In the genomic region with DNA sequence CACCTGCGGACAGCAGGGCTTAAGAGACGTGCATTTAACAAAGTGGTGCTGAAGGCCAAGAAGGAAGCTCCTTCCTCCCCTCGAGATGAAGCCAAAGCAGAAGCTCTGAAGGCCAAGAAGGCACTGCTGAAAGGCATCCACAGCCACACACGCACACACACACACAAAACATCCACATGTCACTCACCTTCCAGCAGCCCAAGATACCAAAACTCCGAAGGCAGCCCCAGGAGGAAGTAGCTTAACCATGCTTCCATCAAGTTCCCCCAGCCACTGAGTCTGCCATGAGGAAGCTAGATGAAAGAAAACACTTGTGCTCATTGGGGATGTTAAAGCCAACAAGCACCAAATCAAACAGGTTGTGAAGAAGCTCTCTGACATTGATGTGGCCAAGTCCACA, we compare ENCODE assay signal across 30 cellular contexts.
"Had no signal": no experiment of that assay in that cellular context is flagged by ENCODE, and none has a peak within 500 bp of the region (broad histone marks: within the 10 kb centered on the region; RNA-seq: fewer than 3 reads in every experiment).

No MANE protein-coding gene starts in this region.

- DNase-seq: hypothalamus; immature natural killer cell; kidney; left colon; left ventricle myocardium inferior; mesendoderm; naive B cell; natural killer cell; nephron progenitor cell; pancreas; posterior cingulate gyrus; retina; right cardiac atrium; stimulated activated CD4-positive, alpha-beta T cell treated with anti-CD3 and anti-CD28 coated beads, Interleukin-12 subunit alpha, Interleukin-12 subunit beta, amount 100 ng/mL, for 4 hours; stimulated activated CD4-positive, alpha-beta T cell treated with anti-CD3 and anti-CD28 coated beads, Interleukin-15, amount 100 ng/mL, for 24 hours; stimulated activated CD4-positive, alpha-beta T cell treated with anti-CD3 and anti-CD28 coated beads, Interleukin-2, amount 100 ng/mL, for 24 hours; stimulated activated CD4-positive, alpha-beta T cell treated with anti-CD3 and anti-CD28 coated beads, Interleukin-4, amount 100 ng/mL, for 1 hour; stimulated activated naive B cell treated with anti-CD40 and anti-IgM and Interleukin-4, amounts not matched to agents 10 μg/mL and 1 μg/mL and 100 μg/mL, for 72 hours; stimulated activated naive CD8-positive, alpha-beta T cell treated with anti-CD3 and anti-CD28 coated beads, Interleukin-15, Interleukin-2, amounts not matched to agents 100 U/mL and 50 U/mL, for 24 hours; stomach; testis; thyroid gland; transverse colon; upper lobe of left lung had no signal

- H3K9ac ChIP-seq: neural progenitor cell had no signal

- H3K4me1 Mint-ChIP-seq: immature natural killer cell; mesothelial cell of epicardium; naive B cell; natural killer cell; stimulated activated naive B cell treated with anti-CD40 and anti-IgM and Interleukin-4, amounts not matched to agents 10 μg/mL and 1 μg/mL and 100 μg/mL, for 72 hours had no signal

- H3K4me3 Mint-ChIP-seq: immature natural killer cell; mesothelial cell of epicardium; naive B cell; natural killer cell; nephron progenitor cell; neural progenitor cell; stimulated activated naive B cell treated with anti-CD40 and anti-IgM and Interleukin-4, amounts not matched to agents 10 μg/mL and 1 μg/mL and 100 μg/mL, for 72 hours had no signal

- H3K27me3 ChIP-seq: neural progenitor cell, pancreas, stomach, testis, thyroid gland, transverse colon, upper lobe of left lung, vagina had no signal

- H3K27ac ChIP-seq: left ventricle myocardium inferior, neural progenitor cell, pancreas, prostate gland, skin epidermis, stomach, testis, thyroid gland, transverse colon, upper lobe of left lung, vagina had no signal

- H3K9me3 ChIP-seq: left ventricle myocardium inferior, pancreas, prostate gland, stomach, testis, thyroid gland, transverse colon, upper lobe of left lung, vagina had no signal

- H3K4me3 ChIP-seq: left ventricle myocardium inferior, lung, neural progenitor cell, pancreas, prostate gland, skin epidermis, stomach, testis, thyroid gland, transverse colon, upper lobe of left lung, vagina had no signal

- H3K36me3 ChIP-seq: left ventricle myocardium inferior, neural progenitor cell, pancreas, prostate gland, stomach, thyroid gland, transverse colon, upper lobe of left lung, vagina had no signal

- H3K36me3 Mint-ChIP-seq: immature natural killer cell; mesothelial cell of epicardium; naive B cell; natural killer cell; neural progenitor cell; stimulated activated naive B cell treated with anti-CD40 and anti-IgM and Interleukin-4, amounts not matched to agents 10 μg/mL and 1 μg/mL and 100 μg/mL, for 72 hours had no signal

- H2AFZ ChIP-seq: neural progenitor cell had no signal

- H3K4me2 ChIP-seq: neural progenitor cell had no signal

- H3K27ac Mint-ChIP-seq: immature natural killer cell; mesothelial cell of epicardium; naive B cell; natural killer cell; nephron progenitor cell; neural progenitor cell; stimulated activated naive B cell treated with anti-CD40 and anti-IgM and Interleukin-4, amounts not matched to agents 10 μg/mL and 1 μg/mL and 100 μg/mL, for 72 hours had no signal

- H3K9me3 Mint-ChIP-seq: mesothelial cell of epicardium; naive B cell; natural killer cell; nephron progenitor cell; neural progenitor cell; stimulated activated naive B cell treated with anti-CD40 and anti-IgM and Interleukin-4, amounts not matched to agents 10 μg/mL and 1 μg/mL and 100 μg/mL, for 72 hours had no signal

- H3K4me1 ChIP-seq: left ventricle myocardium inferior, pancreas, prostate gland, stomach, testis, thyroid gland, transverse colon, upper lobe of left lung, vagina had no signal
